26 cellular contexts compared by ENCODE assay signal in genomic region chr16:78789556-78789955, GRCh38.
"Had no signal": no experiment of that assay in that cellular context is flagged by ENCODE, and none has a peak within 500 bp of the region (broad histone marks: within the 10 kb centered on the region; RNA-seq: fewer than 3 reads in every experiment).

No MANE protein-coding gene starts in this region.

- H3K9me3 Mint-ChIP-seq: activated naive CD4-positive, alpha-beta T cell treated with anti-CD3 and anti-CD28 coated beads, Interleukin-2, amount 50 U/mL, for 24 hours; activated naive CD8-positive, alpha-beta T cell treated with anti-CD3 and anti-CD28 coated beads, Interleukin-2, amount 50 U/mL, for 24 hours; activated T-cell treated with anti-CD3 and anti-CD28 coated beads, Interleukin-2, amount 50 U/mL, for 72 hours; brain; central memory CD8-positive, alpha-beta T cell had no signal

- H3K4me1 ChIP-seq: ascending aorta, Peyer's patch had no signal

- H3K4me3 ChIP-seq: ascending aorta, Peyer's patch, SJCRH30 had no signal

- H3K9me3 ChIP-seq: ascending aorta, Peyer's patch, SJCRH30 had no signal

- DNase-seq: activated CD4-positive, alpha-beta T cell treated with anti-CD3 and anti-CD28 coated beads for 4 hours; activated CD8-positive, alpha-beta memory T cell treated with anti-CD3 and anti-CD28 coated beads for 24 hours; activated naive CD8-positive, alpha-beta T cell treated with anti-CD3 and anti-CD28 coated beads, Interleukin-2, amount 50 U/mL, for 24 hours; activated T-cell treated with anti-CD3 and anti-CD28 coated beads for 4 hours; amniotic stem cell; IMR-90; Kasumi-1; KBM-7; NCI-H1048; NCI-H146; NCI-H2029 treated with DMSO at 0.1 percent for 48 hours; NCI-H2227 treated with DMSO at 0.1 percent for 48 hours; NCI-H446 treated with DMSO at 0.1 percent for 48 hours; NCI-H69; Peyer's patch; Right ventricle myocardium superior; SK-N-SH; T-helper 1 cell had no signal

- H3K36me3 ChIP-seq: ascending aorta, Peyer's patch, SJCRH30 had no signal

- H3K4me3 Mint-ChIP-seq: activated naive CD4-positive, alpha-beta T cell treated with anti-CD3 and anti-CD28 coated beads, Interleukin-2, amount 50 U/mL, for 24 hours; activated naive CD8-positive, alpha-beta T cell treated with anti-CD3 and anti-CD28 coated beads, Interleukin-2, amount 50 U/mL, for 24 hours; brain; central memory CD8-positive, alpha-beta T cell had no signal

- H3K27me3 ChIP-seq: ascending aorta, Peyer's patch, SJCRH30 had no signal

- H3K27ac ChIP-seq: ascending aorta, Peyer's patch, RWPE1, SJCRH30, VCaP had no signal

- H3K4me1 Mint-ChIP-seq: activated naive CD4-positive, alpha-beta T cell treated with anti-CD3 and anti-CD28 coated beads, Interleukin-2, amount 50 U/mL, for 24 hours had no signal

- ATAC-seq: activated naive CD8-positive, alpha-beta T cell treated with anti-CD3 and anti-CD28 coated beads, Interleukin-2, amount 50 U/mL, for 24 hours had no signal

- H3K36me3 Mint-ChIP-seq: activated naive CD4-positive, alpha-beta T cell treated with anti-CD3 and anti-CD28 coated beads, Interleukin-2, amount 50 U/mL, for 24 hours; brain had no signal

- H3K27ac Mint-ChIP-seq: activated naive CD4-positive, alpha-beta T cell treated with anti-CD3 and anti-CD28 coated beads, Interleukin-2, amount 50 U/mL, for 24 hours; brain had no signal

- H3K27me3 Mint-ChIP-seq: activated naive CD4-positive, alpha-beta T cell treated with anti-CD3 and anti-CD28 coated beads, Interleukin-2, amount 50 U/mL, for 24 hours; activated naive CD8-positive, alpha-beta T cell treated with anti-CD3 and anti-CD28 coated beads, Interleukin-2, amount 50 U/mL, for 24 hours; brain; central memory CD8-positive, alpha-beta T cell had no signal
